10 cellular contexts compared by ENCODE assay signal in genomic region chr12:57737467-57738141, GRCh38. TPM values are rescaled to one million over a fixed set of nuclear protein-coding genes. Genes with fewer than 3 reads are reported as not detected.
DNase-seq lines count a peak whose midpoint lies in the region; ATAC-seq, FAIRE-seq and TF ChIP-seq lines count a peak whose summit lies in the region.
"Had no signal": no experiment of that assay in that cellular context is flagged by ENCODE, and none has a peak within 500 bp of the region (broad histone marks: within the 10 kb centered on the region; RNA-seq: fewer than 3 reads in every experiment).

No MANE protein-coding gene starts in this region.

- no peak for TF ChIP-seq EP300 in A549 (IDR thresholded peaks at IDR 0.05)

- intact Hi-C loops in CD8-positive, alpha-beta T cell (cut with DNase I, micrococcal nuclease): no loop called here

- TF ChIP-seq POLR2A in A549 (IDR thresholded peaks at IDR 0.05; ENCODE audit: low read length): no peak

- peak overlapping the region; percentile 39 to 80; a peak in 5 of 6 replicates for H3K27ac ChIP-seq in A549
- no peak overlapping the region for H3K27ac ChIP-seq in HUES6 (ENCODE audit: low read depth, low read length)
- no peak overlapping the region for H3K27ac ChIP-seq in coronary artery
- no peak overlapping the region for H3K27ac ChIP-seq in mesendoderm (ENCODE audit: low read depth, low read length)
- H3K27ac ChIP-seq in CD8-positive, alpha-beta T cell (ENCODE audit: low read depth, low read length): no peak overlapping the region

- H3K27me3 Mint-ChIP-seq in CD8-positive, alpha-beta T cell (ENCODE audit: low read depth): no peaks in the 10 kb centered on the region
- H3K27me3 Mint-ChIP-seq: stimulated activated naive CD8-positive, alpha-beta T cell treated with anti-CD3 and anti-CD28 coated beads, Interleukin-15, Interleukin-2, amounts not matched to agents 100 ng/mL and 50 ng/mL, for 24 hours had no signal

- FAIRE-seq in A549 (lab: Jason Lieb, UNC): no peak

- H3K4me3 ChIP-seq in A549 (peak overlapping the region; percentile 60), HUES6 (ENCODE audit: low read depth, low read length) (peak overlapping the region; percentile 53), coronary artery (peak overlapping the region; percentile 70), mesendoderm (ENCODE audit: low read length) (no peak overlapping the region)
- H3K4me3 ChIP-seq in CD8-positive, alpha-beta T cell (ENCODE audit: low read depth, low read length): no peak overlapping the region

- no peak overlapping the region for H3K4ac ChIP-seq in mesendoderm (ENCODE audit: low read depth, low read length)

- H2BK120ac ChIP-seq in mesendoderm (ENCODE audit: low read depth, low read length): no peak overlapping the region

- TF ChIP-seq CTCF in A549 (IDR thresholded peaks at IDR 0.05): peak; percentile 47
- TF ChIP-seq CTCF in coronary artery (IDR thresholded peaks at IDR 0.05): no peak
- no peak for TF ChIP-seq CTCF in CD8-positive, alpha-beta T cell (IDR thresholded peaks at IDR 0.05)

- H3K79me2 ChIP-seq in mesendoderm (ENCODE audit: control insufficient read depth, insufficient read depth, low read length): no peaks in the 10 kb centered on the region

- no peak overlapping the region for H2BK15ac ChIP-seq in mesendoderm (replicated peaks; ENCODE audit: low read depth)

- H3K4me2 ChIP-seq in A549: peak overlapping the region; percentile 100
- peak overlapping the region; percentile 13 for H3K4me2 ChIP-seq in mesendoderm (ENCODE audit: low read length)

- H3K36me3 ChIP-seq in HUES6 (ENCODE audit: control insufficient read depth, insufficient read depth, low read length) (no peaks in the 10 kb centered on the region), mesendoderm (ENCODE audit: control insufficient read depth, insufficient read depth, low read length) (no peaks in the 10 kb centered on the region)
- peaks cover 39% of the 10 kb centered on the region for H3K36me3 ChIP-seq in CD8-positive, alpha-beta T cell (ENCODE audit: insufficient read depth, low read length)

- H3K27ac Mint-ChIP-seq in CD8-positive, alpha-beta T cell: no peak overlapping the region
- H3K27ac Mint-ChIP-seq: stimulated activated naive CD8-positive, alpha-beta T cell treated with anti-CD3 and anti-CD28 coated beads, Interleukin-15, Interleukin-2, amounts not matched to agents 100 ng/mL and 50 ng/mL, for 24 hours had no signal

- H3K56ac ChIP-seq in mesendoderm (ENCODE audit: low read length): no peak overlapping the region

- peaks cover 60% of the 10 kb centered on the region for H3K36me3 Mint-ChIP-seq in CD8-positive, alpha-beta T cell

- H3K4me1 ChIP-seq in A549: peaks cover 27% of the 10 kb centered on the region
- peaks cover 16% of the 10 kb centered on the region for H3K4me1 ChIP-seq in HUES6 (ENCODE audit: control insufficient read depth, insufficient read depth, low read length)
- peaks cover 2% of the 10 kb centered on the region for H3K4me1 ChIP-seq in mesendoderm (ENCODE audit: control insufficient read depth, low read depth, low read length)
- peaks cover 28% of the 10 kb centered on the region for H3K4me1 ChIP-seq in CD8-positive, alpha-beta T cell (ENCODE audit: insufficient read depth, low read length)

- no peak overlapping the region for H2BK5ac ChIP-seq in mesendoderm (ENCODE audit: low read length)

- no peak overlapping the region for H4K5ac ChIP-seq in mesendoderm (ENCODE audit: low read length)

- H3K27me3 ChIP-seq in HUES6 (ENCODE audit: control insufficient read depth, insufficient read depth, low read length): peaks cover 99% of the 10 kb centered on the region
- H3K27me3 ChIP-seq in mesendoderm (ENCODE audit: insufficient read depth, low read length, poor library complexity): peaks cover 62% of the 10 kb centered on the region
- H3K27me3 ChIP-seq in CD8-positive, alpha-beta T cell (ENCODE audit: insufficient read depth, low read length): no peaks in the 10 kb centered on the region

- no peak overlapping the region for H3K4me3 Mint-ChIP-seq in CD8-positive, alpha-beta T cell
- H3K4me3 Mint-ChIP-seq: stimulated activated naive CD8-positive, alpha-beta T cell treated with anti-CD3 and anti-CD28 coated beads, Interleukin-15, Interleukin-2, amounts not matched to agents 100 ng/mL and 50 ng/mL, for 24 hours had no signal

- H3K9ac ChIP-seq in HUES6 (ENCODE audit: low read length) (no peak overlapping the region), mesendoderm (ENCODE audit: low read length) (no peak overlapping the region)

- TF ChIP-seq RAD21 in A549 (conservative IDR thresholded peaks at IDR 0.05 in 1 of 2, IDR thresholded peaks at IDR 0.05 in 1 of 2): no peak; a peak in 1 of 5 replicates

- H2AK5ac ChIP-seq in mesendoderm (ENCODE audit: low read length): no peak overlapping the region

- no peaks in the 10 kb centered on the region for H3K9me3 Mint-ChIP-seq in CD8-positive, alpha-beta T cell
- H3K9me3 Mint-ChIP-seq: stimulated activated naive CD8-positive, alpha-beta T cell treated with anti-CD3 and anti-CD28 coated beads, Interleukin-15, Interleukin-2, amounts not matched to agents 100 ng/mL and 50 ng/mL, for 24 hours had no signal

- no peak overlapping the region for H4K8ac ChIP-seq in mesendoderm (ENCODE audit: low read depth, low read length)

- H3K18ac ChIP-seq in mesendoderm (ENCODE audit: low read length): no peak overlapping the region

- no peak for DNase-seq in A549 (ENCODE audit: low read depth in 1 of 2, low spot score in 1 of 2)
- DNase-seq in coronary artery (ENCODE audit: low spot score): no peak
- DNase-seq in mesendoderm: no peak
- no peak for DNase-seq in NCI-H1048 (lab: John Stamatoyannopoulos, UW)
- no peak for DNase-seq in DMS79 (lab: John Stamatoyannopoulos, UW)
- DNase-seq in NCI-H1092 treated with DMSO at 0.1 percent for 48 hours (lab: John Stamatoyannopoulos, UW): no peak
- DNase-seq in CD8-positive, alpha-beta T cell: no peak
- DNase-seq: MV-4-11 had no signal

- H3K9me3 ChIP-seq in A549: no peaks in the 10 kb centered on the region
- H3K9me3 ChIP-seq in HUES6 (ENCODE audit: control insufficient read depth, insufficient read depth, low read depth, low read length): no peaks in the 10 kb centered on the region
- H3K9me3 ChIP-seq in CD8-positive, alpha-beta T cell (ENCODE audit: low read length): no peaks in the 10 kb centered on the region

- peaks cover 41% of the 10 kb centered on the region for H3K4me1 Mint-ChIP-seq in CD8-positive, alpha-beta T cell (ENCODE audit: low read depth)

- peak; percentile 4 to 29; a peak in 3 of 6 replicates for ATAC-seq in A549
- no peak for ATAC-seq in CD8-positive, alpha-beta T cell

- H3K79me1 ChIP-seq in mesendoderm (ENCODE audit: low read length): no peaks in the 10 kb centered on the region

- POLR2A ChIA-PET in A549 (lab: Yijun Ruan, JAX): interaction anchor here (1.5 kb wide), 1 partner anchor 11 kb away, joined by 6 read pairs; no protein-coding TSS in a partner anchor
- POLR2A ChIA-PET in CD8-positive, alpha-beta T cell (lab: Charles Lee): no interaction called here

- H3K23ac ChIP-seq in mesendoderm (ENCODE audit: low read length): peak overlapping the region; percentile 66

- WGBS in A549 (ENCODE audit: missing lambda C conversion rate): 2% methylated on average over 24 of the region's 74 CpGs
- WGBS in mesendoderm (ENCODE audit: extremely low coverage, insufficient coverage, low lambda C conversion rate): no CpG with 5 or more reads among the region's 74 CpGs

- CTCF ChIA-PET in A549 (lab: Yijun Ruan, JAX): interaction anchor here (0.7 to 10.7 kb wide), 12 partner anchors 10 to 279 kb away, joined by 3 to 242 read pairs (median 3); partner anchors contain the start of genes B4GALNT1 and OS9
- CTCF ChIA-PET in CD8-positive, alpha-beta T cell (lab: Charles Lee): interaction anchor here (0.5 to 1.5 kb wide), 2 partner anchors 8 to 99 kb away, joined by 3 read pairs; no protein-coding TSS in a partner anchor

RNA-seq across cellular contexts. Expression of gene AGAP2, which starts 0.9 kb away (rescaled TPM):
- polyA plus RNA-seq in A549 (2011; rRNA removed): 0.26 and 0.36 TPM in 2 replicates
- 0.17 and 0.30 TPM in 2 replicates for polyA plus RNA-seq in A549 (2012; cell fraction: cytosol; rRNA removed)
- polyA plus RNA-seq in A549 (2012; cell fraction: nucleus; rRNA removed): 0.76 and 0.83 TPM in 2 replicates
- 0.21 to 0.45 TPM (median 0.28 TPM) in 3 replicates for polyA plus RNA-seq in A549 (2017; fragmentation: RNase III; extraction: RNeasy Plus Mini Kit Qiagen cat#74134 plus additional on column Dnase treatment)
- 0.58 and 0.74 TPM in 2 replicates for polyA minus RNA-seq in A549 (2011; rRNA and poly(A)+ RNA removed)
- polyA plus RNA-seq in mesendoderm (2013, experiment 1 of 2): 0.60 TPM
- polyA plus RNA-seq in mesendoderm (2013, experiment 2 of 2): 0.39 TPM
- 10 to 100 TPM; 22.2 to 23.5 TPM for total RNA-seq in CD8-positive, alpha-beta T cell

RNA-seq across cellular contexts. Expression of gene TSPAN31, which starts 7.2 kb away (rescaled TPM):
- 51.9 and 61.0 TPM in 2 replicates for polyA plus RNA-seq in A549 (2011; rRNA removed)
- 15.5 and 17.2 TPM in 2 replicates for polyA plus RNA-seq in A549 (2012; cell fraction: cytosol; rRNA removed)
- 11.0 and 15.4 TPM in 2 replicates for polyA plus RNA-seq in A549 (2012; cell fraction: nucleus; rRNA removed)
- 20.6 to 27.1 TPM (median 22.8 TPM) in 3 replicates for polyA plus RNA-seq in A549 (2017; fragmentation: RNase III; extraction: RNeasy Plus Mini Kit Qiagen cat#74134 plus additional on column Dnase treatment)
- polyA minus RNA-seq in A549 (2011; rRNA and poly(A)+ RNA removed): 39.7 and 53.3 TPM in 2 replicates
- 5.8 TPM for polyA plus RNA-seq in mesendoderm (2013, experiment 1 of 2)
- 6.5 TPM for polyA plus RNA-seq in mesendoderm (2013, experiment 2 of 2)
- total RNA-seq in CD8-positive, alpha-beta T cell: 1 to 10 TPM; 7.3 to 8.0 TPM

RNA-seq across cellular contexts. Expression of gene CDK4, which starts 14.5 kb away (rescaled TPM):
- 226 and 289 TPM in 2 replicates for polyA plus RNA-seq in A549 (2011; rRNA removed)
- polyA plus RNA-seq in A549 (2012; cell fraction: cytosol; rRNA removed): 345 and 419 TPM in 2 replicates
- polyA plus RNA-seq in A549 (2012; cell fraction: nucleus; rRNA removed): 211 and 266 TPM in 2 replicates
- 226 to 255 TPM (median 229 TPM) in 3 replicates for polyA plus RNA-seq in A549 (2017; fragmentation: RNase III; extraction: RNeasy Plus Mini Kit Qiagen cat#74134 plus additional on column Dnase treatment)
- 187 and 240 TPM in 2 replicates for polyA minus RNA-seq in A549 (2011; rRNA and poly(A)+ RNA removed)
- 159 TPM for polyA plus RNA-seq in mesendoderm (2013, experiment 1 of 2)
- 158 TPM for polyA plus RNA-seq in mesendoderm (2013, experiment 2 of 2)
- total RNA-seq in CD8-positive, alpha-beta T cell: 10 to 100 TPM in 1 of 2 experiments, 1 to 10 TPM in 1; 8.5 to 10.0 TPM

RNA-seq across cellular contexts. Expression of gene MARCHF9, which starts 17.3 kb away (rescaled TPM):
- polyA plus RNA-seq in A549 (2011; rRNA removed) (7.2 and 8.4 TPM in 2 replicates), A549 (2017; fragmentation: RNase III; extraction: RNeasy Plus Mini Kit Qiagen cat#74134 plus additional on column Dnase treatment) (4.7 to 6.8 TPM (median 5.9 TPM) in 3 replicates)
- 4.5 and 5.5 TPM in 2 replicates for polyA plus RNA-seq in A549 (2012; cell fraction: cytosol; rRNA removed)
- polyA plus RNA-seq in A549 (2012; cell fraction: nucleus; rRNA removed): 7.2 and 7.3 TPM in 2 replicates
- 7.7 and 9.8 TPM in 2 replicates for polyA minus RNA-seq in A549 (2011; rRNA and poly(A)+ RNA removed)
- 1.1 TPM for polyA plus RNA-seq in mesendoderm (2013, experiment 1 of 2)
- polyA plus RNA-seq in mesendoderm (2013, experiment 2 of 2): 1.2 TPM
- 10 to 100 TPM; 23.1 to 25.1 TPM for total RNA-seq in CD8-positive, alpha-beta T cell

RNA-seq across cellular contexts. Expression of gene CYP27B1, which starts 29.3 kb away (rescaled TPM):
- 1.8 and 1.9 TPM in 2 replicates for polyA plus RNA-seq in A549 (2011; rRNA removed)
- polyA plus RNA-seq in A549 (2012; cell fraction: cytosol; rRNA removed): 2.6 and 3.0 TPM in 2 replicates
- 22.0 and 26.2 TPM in 2 replicates for polyA plus RNA-seq in A549 (2012; cell fraction: nucleus; rRNA removed)
- 1.9 to 2.9 TPM (median 2.3 TPM) in 3 replicates for polyA plus RNA-seq in A549 (2017; fragmentation: RNase III; extraction: RNeasy Plus Mini Kit Qiagen cat#74134 plus additional on column Dnase treatment)
- polyA minus RNA-seq in A549 (2011; rRNA and poly(A)+ RNA removed): 1.5 and 2.0 TPM in 2 replicates
- polyA plus RNA-seq in mesendoderm (2013, experiment 1 of 2): 1.3 TPM
- 1.2 TPM for polyA plus RNA-seq in mesendoderm (2013, experiment 2 of 2)
- total RNA-seq in CD8-positive, alpha-beta T cell: 1 to 10 TPM; 2.0 to 2.2 TPM

Comparison
In these comparisons a context has a peak if more than half of its experiments do, and no peak if none do; other contexts are left out.
1. H3K27ac ChIP-seq: peak in A549 (2 of 2); none in HUES6 (single experiment), coronary artery (0 of 2), mesendoderm (single experiment) and CD8-positive, alpha-beta T cell (single experiment).
2. H3K4me3 ChIP-seq: peak in A549 (single experiment), HUES6 (single experiment) and coronary artery (single experiment); none in mesendoderm (single experiment) and CD8-positive, alpha-beta T cell (single experiment).